ENCODE assay signal across 1 cellular context in genomic region chr15:89143503-89144162, GRCh38.
TF ChIP-seq lines count a peak whose summit lies in the region.

No MANE protein-coding gene starts in this region.

TF ChIP-seq in GM23338, 12 proteins besides CTCF, POLR2A, EP300 and RAD21 (continued from another document):
- no peak for TF ChIP-seq ZNF462 (CRISPR knock-in tag; IDR thresholded peaks at IDR 0.05)
- TF ChIP-seq POLR2AphosphoS5 (IDR thresholded peaks at IDR 0.05; ENCODE audit: low read depth): no peak
